Comparison of ENCODE assay signal across 8 cellular contexts in genomic region chr18:43596106-43596712, GRCh38.
DNase-seq lines count a peak whose midpoint lies in the region; ATAC-seq lines count a peak whose summit lies in the region.

No MANE protein-coding gene starts in this region.

- peaks cover 0 to 9% (median 0%) of the 10 kb centered on the region in 5 donors for H3K27me3 Mint-ChIP-seq in naive thymus-derived CD8-positive, alpha-beta T cell

- POLR2A ChIA-PET in naive thymus-derived CD8-positive, alpha-beta T cell (lab: Charles Lee), result no interaction called here

- H3K9me3 Mint-ChIP-seq in naive thymus-derived CD8-positive, alpha-beta T cell, result peaks cover 0 to 2% (median 0%) of the 10 kb centered on the region in 9 donors

- H3K4me1 Mint-ChIP-seq in naive thymus-derived CD8-positive, alpha-beta T cell, result no peaks in the 10 kb centered on the region

- peak; percentile 80 for DNase-seq in NCI-H510A treated with DMSO at 0.1 percent for 48 hours (lab: John Stamatoyannopoulos, UW)
- DNase-seq in NCI-H510A (lab: John Stamatoyannopoulos, UW), result no peak
- peak; percentile 81 for DNase-seq in NCI-H146 (lab: John Stamatoyannopoulos, UW)
- DNase-seq in amniotic epithelial cell (ENCODE audit: low read depth), result peak; percentile 35
- DNase-seq in left kidney (ENCODE audit: low read depth, low spot score), result peak; percentile 53
- DNase-seq in naive thymus-derived CD8-positive, alpha-beta T cell, result no peak
- DNase-seq in activated effector memory CD4-positive, alpha-beta T cell treated with Interleukin-2 at 50 U/mL for 16 hours, result no peak

- no peaks in the 10 kb centered on the region for H3K36me3 Mint-ChIP-seq in naive thymus-derived CD8-positive, alpha-beta T cell

- no peak overlapping the region for H3K4me3 Mint-ChIP-seq in naive thymus-derived CD8-positive, alpha-beta T cell

- ATAC-seq in HG02763 (IDR thresholded peaks at IDR 0.05; ENCODE audit: unreplicated experiment), result peak; percentile 76
- no peak for ATAC-seq in naive thymus-derived CD8-positive, alpha-beta T cell

- no peak overlapping the region for H3K27ac Mint-ChIP-seq in naive thymus-derived CD8-positive, alpha-beta T cell

Comparison
In these comparisons a context has a peak if more than half of its experiments do, and no peak if none do; other contexts are left out.
1. DNase-seq: peak in NCI-H510A treated with DMSO at 0.1 percent for 48 hours (single experiment), NCI-H146 (single experiment), amniotic epithelial cell (single experiment) and left kidney (single experiment); none in NCI-H510A (single experiment), naive thymus-derived CD8-positive, alpha-beta T cell (0 of 10) and activated effector memory CD4-positive, alpha-beta T cell treated with Interleukin-2 at 50 U/mL for 16 hours (single experiment).